20 cellular contexts compared by ENCODE assay signal in the genomic region with DNA sequence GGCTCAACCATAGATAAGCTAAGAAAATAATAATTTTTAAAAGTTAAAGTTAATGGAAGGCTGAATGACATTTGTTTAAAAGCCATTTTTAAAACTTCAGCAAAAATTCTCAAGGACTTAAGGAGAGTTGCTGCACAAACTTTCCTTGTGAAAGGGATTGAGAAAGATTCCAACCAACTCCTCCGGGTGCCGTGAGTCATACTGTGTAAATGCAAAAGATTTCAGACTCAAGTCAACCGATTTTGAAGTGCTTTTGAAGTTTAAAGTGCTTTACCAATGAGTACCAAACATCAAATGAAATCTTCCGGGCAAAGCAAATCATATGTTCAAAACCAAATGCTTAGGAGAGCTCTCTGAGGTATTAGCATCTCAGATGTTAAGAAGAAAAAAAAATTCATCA. TPM values are rescaled to one million over a fixed set of nuclear protein-coding genes. Genes with fewer than 3 reads are reported as not detected.
A peak's percentile ranks its signal among the peaks of the same experiment; 100 is the strongest.
DNase-seq lines count a peak whose midpoint lies in the region; ATAC-seq and TF ChIP-seq lines count a peak whose summit lies in the region.
"Had no signal": no experiment of that assay in that cellular context is flagged by ENCODE, and none has a peak within 500 bp of the region (broad histone marks: within the 10 kb centered on the region; RNA-seq: fewer than 3 reads in every experiment).

No MANE protein-coding gene starts in this region.

- H3K9me3 ChIP-seq in PC-3 (ENCODE audit: low read length) (no peaks in the 10 kb centered on the region), upper lobe of right lung (no peaks in the 10 kb centered on the region)
- H3K9me3 ChIP-seq: BE2C, body of pancreas, testis had no signal

- H2AFZ ChIP-seq in PC-3 (ENCODE audit: low read length): no peak overlapping the region
- H2AFZ ChIP-seq: parathyroid adenoma had no signal

- peaks cover 16% of the 10 kb centered on the region for H3K4me1 ChIP-seq in PC-3 (ENCODE audit: insufficient read depth, low read length)
- H3K4me1 ChIP-seq in upper lobe of right lung: no peaks in the 10 kb centered on the region
- H3K4me1 ChIP-seq: BE2C, body of pancreas, foreskin keratinocyte, parathyroid adenoma, testis had no signal

- H3K4me2 ChIP-seq in PC-3 (ENCODE audit: low read length): no peak overlapping the region

- no peaks in the 10 kb centered on the region for H3K9me2 ChIP-seq in PC-3 (replicated peaks; ENCODE audit: low read length)

- no peak overlapping the region for H3K9ac ChIP-seq in PC-3 (ENCODE audit: low read length)
- H3K9ac ChIP-seq: parathyroid adenoma had no signal

- H3K27ac ChIP-seq in PC-3 (ENCODE audit: low read length): no peak overlapping the region
- H3K27ac ChIP-seq in upper lobe of right lung: no peak overlapping the region
- H3K27ac ChIP-seq: body of pancreas, foreskin keratinocyte, parathyroid adenoma, testis had no signal

- H3F3A ChIP-seq in PC-3 (ENCODE audit: low read length, unreplicated experiment): no peaks in the 10 kb centered on the region

- H3K4me3 ChIP-seq in PC-3 (ENCODE audit: low read length): no peak overlapping the region
- no peak overlapping the region for H3K4me3 ChIP-seq in choroid plexus epithelial cell (ENCODE audit: low read depth, low read length)
- no peak overlapping the region for H3K4me3 ChIP-seq in upper lobe of right lung
- H3K4me3 ChIP-seq: body of pancreas, testis had no signal

- CTCF ChIA-PET in PC-3 (lab: Charles Lee): no interaction called here

- H3K36me3 ChIP-seq in PC-3 (ENCODE audit: low read depth, low read length) (no peaks in the 10 kb centered on the region), upper lobe of right lung (no peaks in the 10 kb centered on the region)
- H3K36me3 ChIP-seq: BE2C had no signal

- POLR2A ChIA-PET in PC-3 (lab: Charles Lee; ENCODE audit: unreplicated experiment): no interaction called here

- intact Hi-C loops in PC-3 (cut with micrococcal nuclease) (no loop called here), upper lobe of right lung (cut with DNase I) (no loop called here)

- ATAC-seq in PC-3 (peak; percentile 29; the same call in 1 of the 2 replicates), upper lobe of right lung (peak; percentile 72), GM18498 (IDR thresholded peaks at IDR 0.05; ENCODE audit: unreplicated experiment) (no peak), HG02571 (IDR thresholded peaks at IDR 0.05; ENCODE audit: unreplicated experiment) (no peak), HG03565 (IDR thresholded peaks at IDR 0.05; ENCODE audit: unreplicated experiment) (no peak)
- ATAC-seq: activated CD4-positive, alpha-beta T cell treated with anti-CD3 and anti-CD28 coated beads for 36 hours; body of pancreas; foreskin keratinocyte; naive thymus-derived CD4-positive, alpha-beta T cell had no signal

- no peaks in the 10 kb centered on the region for H4K20me1 ChIP-seq in PC-3 (ENCODE audit: low read length)

- BruUV-seq in PC-3 (replicated peaks; lab: Mats Ljungman, UMichigan): no TSS peak

- no peaks in the 10 kb centered on the region for H3K79me2 ChIP-seq in PC-3 (ENCODE audit: low read length)
- H3K79me2 ChIP-seq: parathyroid adenoma had no signal

- H3K27me3 ChIP-seq in PC-3 (ENCODE audit: low read length): no peaks in the 10 kb centered on the region
- no peaks in the 10 kb centered on the region for H3K27me3 ChIP-seq in upper lobe of right lung
- H3K27me3 ChIP-seq: BE2C, body of pancreas, foreskin keratinocyte, testis had no signal

- DNase-seq in PC-3 (peak; percentile 63), choroid plexus epithelial cell (ENCODE audit: low read depth) (peak; percentile 15), kidney tubule cell (ENCODE audit: low spot score) (peak; percentile 9), upper lobe of right lung (no peak)
- DNase-seq: activated CD4-positive, alpha-beta T cell treated with anti-CD3 and anti-CD28 coated beads for 36 hours; activated gamma-delta T cell treated with Interleukin-2 at 50 U/mL for 16 hours; BE2C; body of pancreas; effector CD4-positive, alpha-beta T cell; GDM1; naive thymus-derived CD4-positive, alpha-beta T cell; NCI-H1105 treated with DMSO at 0.1 percent for 48 hours; RPMI8226; testis had no signal

- no peak for TF ChIP-seq CTCF in PC-3 (conservative IDR thresholded peaks at IDR 0.05; ENCODE audit: low read depth, low read length)
- no peak for TF ChIP-seq CTCF in choroid plexus epithelial cell (conservative IDR thresholded peaks at IDR 0.05; ENCODE audit: low read depth, low read length)
- TF ChIP-seq CTCF in upper lobe of right lung (IDR thresholded peaks at IDR 0.05): no peak

RNA-seq across cellular contexts. Expression of a gene that starts 31.4 kb away (rescaled TPM):
- total RNA-seq in PC-3 (2014; rRNA removed) (not detected in 2 replicates), upper lobe of right lung (not detected)
- total RNA-seq: activated CD4-positive, alpha-beta T cell treated with anti-CD3 and anti-CD28 coated beads for 36 hours; body of pancreas; foreskin keratinocyte; liver; naive thymus-derived CD4-positive, alpha-beta T cell had no signal

Comparison
In these comparisons a context has a peak if more than half of its experiments do, and no peak if none do; other contexts are left out.
1. ATAC-seq: peak in PC-3 (single experiment) and upper lobe of right lung (single experiment); none in GM18498 (single experiment), HG02571 (single experiment) and HG03565 (single experiment).